ENCODE assay signal across 12 cellular contexts in the genomic region with DNA sequence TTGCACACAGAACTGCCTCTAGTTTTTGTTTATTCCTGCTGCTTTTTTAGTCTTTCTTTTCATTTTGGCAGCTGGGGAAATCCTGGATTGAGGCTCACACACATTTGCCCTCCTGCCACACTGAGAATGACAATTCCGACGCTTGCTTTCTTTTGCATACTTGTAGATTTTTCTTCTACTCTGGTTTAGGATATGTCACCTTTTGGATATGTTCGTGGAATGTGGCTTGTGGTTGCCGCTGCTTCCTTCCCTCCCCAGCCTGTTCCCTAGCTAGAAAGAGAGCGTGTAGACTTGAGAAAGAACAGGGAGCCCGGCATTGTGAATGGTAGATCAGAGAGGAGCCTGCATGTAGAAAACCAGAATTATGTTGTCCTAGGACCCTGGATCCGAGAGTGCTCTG. TPM values are rescaled to one million over a fixed set of nuclear protein-coding genes. Genes with fewer than 3 reads are reported as not detected.
DNase-seq lines count a peak whose midpoint lies in the region; ATAC-seq and TF ChIP-seq lines count a peak whose summit lies in the region.
"Had no signal": no experiment of that assay in that cellular context is flagged by ENCODE, and none has a peak within 500 bp of the region (broad histone marks: within the 10 kb centered on the region; RNA-seq: fewer than 3 reads in every experiment).

No MANE protein-coding gene starts in this region.

- H3K27ac ChIP-seq in hepatocyte (no peak overlapping the region), rectal smooth muscle tissue (ENCODE audit: low read depth, low read length) (peak overlapping the region; percentile 64)
- H3K27ac ChIP-seq: BLaER1 had no signal

- peaks cover 11 to 21% of the 10 kb centered on the region in 2 donors for H3K36me3 Mint-ChIP-seq in stimulated activated naive B cell treated with anti-CD40 and anti-IgM and Interleukin-4, amounts not matched to agents 10 μg/mL and 1 μg/mL and 100 μg/mL, for 72 hours

- H3K4me1 ChIP-seq in hepatocyte (ENCODE audit: insufficient read depth) = peaks cover 20% of the 10 kb centered on the region
- peaks cover 29% of the 10 kb centered on the region for H3K4me1 ChIP-seq in rectal smooth muscle tissue (ENCODE audit: control insufficient read depth, insufficient read depth, low read length)

- 56% methylated on average over 7 of the region's 7 CpGs for WGBS in hepatocyte (ENCODE audit: low lambda C conversion rate, missing lambda C conversion rate)

- ATAC-seq in stimulated activated naive B cell treated with anti-CD40 and anti-IgM and Interleukin-4, amounts not matched to agents 10 μg/mL and 1 μg/mL and 100 μg/mL, for 72 hours (replicated peaks) = no peak

- H3K4me1 Mint-ChIP-seq in stimulated activated naive B cell treated with anti-CD40 and anti-IgM and Interleukin-4, amounts not matched to agents 10 μg/mL and 1 μg/mL and 100 μg/mL, for 72 hours = peaks cover 11 to 21% of the 10 kb centered on the region in 2 donors

- H4K20me1 ChIP-seq in hepatocyte (ENCODE audit: insufficient read depth, poor library complexity, severe bottlenecking) = peaks cover 19% of the 10 kb centered on the region

- no peak overlapping the region for H3K9ac ChIP-seq in rectal smooth muscle tissue (ENCODE audit: low read length)
- H3K9ac ChIP-seq: BLaER1 had no signal

- H3K9me2 ChIP-seq in hepatocyte (replicated peaks; ENCODE audit: insufficient read depth) = no peaks in the 10 kb centered on the region

- H3K27me3 ChIP-seq in hepatocyte (no peaks in the 10 kb centered on the region), rectal smooth muscle tissue (ENCODE audit: control insufficient read depth, insufficient read depth, low read length) (no peaks in the 10 kb centered on the region)
- H3K27me3 ChIP-seq: BLaER1, MG63 had no signal

- no peak overlapping the region for H3K27ac Mint-ChIP-seq in stimulated activated naive B cell treated with anti-CD40 and anti-IgM and Interleukin-4, amounts not matched to agents 10 μg/mL and 1 μg/mL and 100 μg/mL, for 72 hours

- TF ChIP-seq CTCF in WI38 (IDR thresholded peaks at IDR 0.05; ENCODE audit: low read depth, low read length) (no peak), hepatocyte (IDR thresholded peaks at IDR 0.05; ENCODE audit: poor library complexity) (no peak)

- peaks cover 65% of the 10 kb centered on the region for H3K79me2 ChIP-seq in hepatocyte

- H3K4me2 ChIP-seq in hepatocyte = peak overlapping the region; percentile 69

- H3K27me3 Mint-ChIP-seq in stimulated activated naive B cell treated with anti-CD40 and anti-IgM and Interleukin-4, amounts not matched to agents 10 μg/mL and 1 μg/mL and 100 μg/mL, for 72 hours = no peaks in the 10 kb centered on the region

- H3K9me3 Mint-ChIP-seq in stimulated activated naive B cell treated with anti-CD40 and anti-IgM and Interleukin-4, amounts not matched to agents 10 μg/mL and 1 μg/mL and 100 μg/mL, for 72 hours = no peaks in the 10 kb centered on the region

- H3K36me3 ChIP-seq in hepatocyte (replicated peaks; ENCODE audit: insufficient read depth, low read depth) (no peaks in the 10 kb centered on the region), rectal smooth muscle tissue (ENCODE audit: control insufficient read depth, insufficient read depth, low read length) (no peaks in the 10 kb centered on the region)
- H3K36me3 ChIP-seq: MG63 had no signal

- H3K4me3 Mint-ChIP-seq in stimulated activated naive B cell treated with anti-CD40 and anti-IgM and Interleukin-4, amounts not matched to agents 10 μg/mL and 1 μg/mL and 100 μg/mL, for 72 hours = no peak overlapping the region

- no peaks in the 10 kb centered on the region for H3K9me3 ChIP-seq in hepatocyte (ENCODE audit: low read depth)
- H3K9me3 ChIP-seq: BLaER1, MG63 had no signal

- H3K4me3 ChIP-seq in WI38 (ENCODE audit: low read depth, low read length) (peak overlapping the region; percentile 49), hepatocyte (no peak overlapping the region), rectal smooth muscle tissue (ENCODE audit: low read length) (peak overlapping the region; percentile 10)
- H3K4me3 ChIP-seq: BLaER1, MG63 had no signal

- peak; percentile 20 for DNase-seq in GDM1 (lab: John Stamatoyannopoulos, UW)
- no peak for DNase-seq in hepatocyte (ENCODE audit: low spot score)
- DNase-seq in T-helper 9 cell = no peak
- DNase-seq in COLO668 (lab: John Stamatoyannopoulos, UW; ENCODE audit: unreplicated experiment) = no peak
- no peak for DNase-seq in stimulated activated naive B cell treated with anti-CD40 and anti-IgM and Interleukin-4, amounts not matched to agents 10 μg/mL and 1 μg/mL and 100 μg/mL, for 72 hours
- no peak for DNase-seq in SHP77 (lab: John Stamatoyannopoulos, UW)
- DNase-seq: activated CD4-positive, alpha-beta T cell treated with anti-CD3 and anti-CD28 coated beads for 1 hour; NCI-H2227 treated with DMSO at 0.1 percent for 48 hours had no signal

- no peak overlapping the region for H2AFZ ChIP-seq in hepatocyte

RNA-seq across cellular contexts. Expression of gene PEX14, which starts 56.0 kb away (rescaled TPM):
- 8.4 and 10.0 TPM in 2 replicates for total RNA-seq in hepatocyte
- polyA plus RNA-seq in hepatocyte = 20.9 and 22.9 TPM in 2 replicates

RNA-seq across cellular contexts. Expression of gene DFFA, which starts 58.4 kb away (rescaled TPM):
- 22.1 and 24.1 TPM in 2 replicates for total RNA-seq in hepatocyte
- 30.0 and 33.9 TPM in 2 replicates for polyA plus RNA-seq in hepatocyte
